Comparison of ENCODE assay signal across 26 cellular contexts in genomic region chr10:126658928-126659327, GRCh38. TPM values are rescaled to one million over a fixed set of nuclear protein-coding genes. Genes with fewer than 3 reads are reported as not detected.
"Had no signal": no experiment of that assay in that cellular context is flagged by ENCODE, and none has a peak within 500 bp of the region (broad histone marks: within the 10 kb centered on the region; RNA-seq: fewer than 3 reads in every experiment).

No MANE protein-coding gene starts in this region.

- H3K4me1 ChIP-seq: gastrocnemius medialis, lower lobe of right lung, spleen had no signal

- H3K4me3 ChIP-seq: gastrocnemius medialis, left ventricle myocardium inferior, lower lobe of right lung, spleen had no signal

- H3K4me1 Mint-ChIP-seq: memory B cell; stimulated activated memory B cell treated with anti-CD40 and anti-IgM and Interleukin-4, amounts not matched to agents 10 μg/mL and 1 μg/mL and 100 μg/mL, for 72 hours had no signal

- H3K27me3 Mint-ChIP-seq: stimulated activated memory B cell treated with anti-CD40 and anti-IgM and Interleukin-4, amounts not matched to agents 10 μg/mL and 1 μg/mL and 100 μg/mL, for 72 hours had no signal

- H3K36me3 Mint-ChIP-seq: immature natural killer cell; memory B cell; naive thymus-derived CD4-positive, alpha-beta T cell; stimulated activated memory B cell treated with anti-CD40 and anti-IgM and Interleukin-4, amounts not matched to agents 10 μg/mL and 1 μg/mL and 100 μg/mL, for 72 hours had no signal

- H3K4me3 Mint-ChIP-seq: immature natural killer cell; memory B cell; naive thymus-derived CD4-positive, alpha-beta T cell; nephron progenitor cell; stimulated activated memory B cell treated with anti-CD40 and anti-IgM and Interleukin-4, amounts not matched to agents 10 μg/mL and 1 μg/mL and 100 μg/mL, for 72 hours; stimulated activated naive CD8-positive, alpha-beta T cell treated with anti-CD3 and anti-CD28 coated beads, Interleukin-15, Interleukin-2, amounts not matched to agents 100 ng/mL and 50 ng/mL, for 24 hours had no signal

- H3K9me3 Mint-ChIP-seq: immature natural killer cell; memory B cell; nephron progenitor cell; stimulated activated memory B cell treated with anti-CD40 and anti-IgM and Interleukin-4, amounts not matched to agents 10 μg/mL and 1 μg/mL and 100 μg/mL, for 72 hours; stimulated activated naive CD8-positive, alpha-beta T cell treated with anti-CD3 and anti-CD28 coated beads, Interleukin-15, Interleukin-2, amounts not matched to agents 100 ng/mL and 50 ng/mL, for 24 hours had no signal

- H3K27ac ChIP-seq: gastrocnemius medialis, left ventricle myocardium inferior, lower lobe of right lung, neutrophil, spleen had no signal

- DNase-seq: cortex of kidney; effector memory CD4-positive, alpha-beta T cell; gastrocnemius medialis; glutamatergic neuron; immature natural killer cell; left cardiac atrium; left ventricle myocardium inferior; lower lobe of right lung; naive thymus-derived CD4-positive, alpha-beta T cell; nephron progenitor cell; spleen; stimulated activated CD4-positive, alpha-beta T cell treated with anti-CD3 and anti-CD28 coated beads, Interleukin-15, amount 100 ng/mL, for 24 hours; stimulated activated CD4-positive, alpha-beta T cell treated with anti-CD3 and anti-CD28 coated beads, Interleukin-1b, Interleukin-23, amount 100 ng/mL, for 48 hours; stimulated activated CD4-positive, alpha-beta T cell treated with anti-CD3 and anti-CD28 coated beads, Interleukin-4, amount 100 ng/mL, for 24 hours; trophoblast cell had no signal

- ATAC-seq: esophagus mucosa; gastrocnemius medialis; left cardiac atrium; lower lobe of right lung; naive thymus-derived CD4-positive, alpha-beta T cell; sciatic nerve; stimulated activated memory B cell treated with anti-CD40 and anti-IgM and Interleukin-4, amounts not matched to agents 10 μg/mL and 1 μg/mL and 100 μg/mL, for 72 hours had no signal

- H3K27me3 ChIP-seq: neutrophil had no signal

- H3K27ac Mint-ChIP-seq: immature natural killer cell; memory B cell; naive thymus-derived CD4-positive, alpha-beta T cell; nephron progenitor cell; stimulated activated memory B cell treated with anti-CD40 and anti-IgM and Interleukin-4, amounts not matched to agents 10 μg/mL and 1 μg/mL and 100 μg/mL, for 72 hours; stimulated activated naive CD8-positive, alpha-beta T cell treated with anti-CD3 and anti-CD28 coated beads, Interleukin-15, Interleukin-2, amounts not matched to agents 100 ng/mL and 50 ng/mL, for 24 hours had no signal

- H3K36me3 ChIP-seq: gastrocnemius medialis, left ventricle myocardium inferior, lower lobe of right lung, neutrophil, spleen had no signal

RNA-seq across cellular contexts. Expression of gene C10orf90, which starts 11.6 kb away (rescaled TPM):
- total RNA-seq: chondrocyte; gastrocnemius medialis; left ventricle myocardium inferior; lower lobe of right lung; mononuclear cell; naive thymus-derived CD4-positive, alpha-beta T cell; pulmonary artery endothelial cell; sciatic nerve; spleen had no signal
- polyA plus RNA-seq: immature natural killer cell; keratinocyte; naive thymus-derived CD4-positive, alpha-beta T cell; urinary bladder had no signal
